Comparison of ENCODE assay signal across 1 cellular context in genomic region chr7:44064791-44065430, GRCh38.
A peak's percentile ranks its signal among the peaks of the same experiment; 100 is the strongest.
TF ChIP-seq lines count a peak whose summit lies in the region.

No MANE protein-coding gene starts in this region.

TF ChIP-seq in endothelial cell of umbilical vein, 7 proteins besides CTCF, POLR2A, EP300 and RAD21:
- TF ChIP-seq POLR2AphosphoS5 (IDR thresholded peaks at IDR 0.05; ENCODE audit: insufficient read depth, low read depth, low read length), result peak; percentile 36
- TF ChIP-seq GATA2 (IDR thresholded peaks at IDR 0.05; ENCODE audit: insufficient read depth, insufficient read length, low read depth, low read length), result no peak
